ENCODE assay signal across 22 cellular contexts in genomic region chr3:36212291-36212690, GRCh38.
DNase-seq lines count a peak whose midpoint lies in the region; ATAC-seq and TF ChIP-seq lines count a peak whose summit lies in the region.
"Had no signal": no experiment of that assay in that cellular context is flagged by ENCODE, and none has a peak within 500 bp of the region (broad histone marks: within the 10 kb centered on the region; RNA-seq: fewer than 3 reads in every experiment).

No MANE protein-coding gene starts in this region.

- POLR2A ChIA-PET in A673 (lab: Charles Lee; ENCODE audit: low non-redundant PET), result interaction anchor here (1.0 kb wide), 1 partner anchor 18 kb away, joined by 3 read pairs; no protein-coding TSS in a partner anchor

- ATAC-seq in SK-N-SH treated with all-trans-retinoic acid at 6 μM for 48 hours, result peak; percentile 84
- no peak for ATAC-seq in heart right ventricle
- ATAC-seq: left cardiac atrium; mucosa of descending colon; stimulated activated naive B cell treated with anti-CD40 and anti-IgM and Interleukin-4, amounts not matched to agents 10 μg/mL and 1 μg/mL and 100 μg/mL, for 72 hours had no signal

- 75 to 85% methylated on average over 2 of the region's 2 CpGs for WGBS in heart right ventricle, 2 donors

- H3K4me3 ChIP-seq in A673 (ENCODE audit: low read depth, low read length, poor library complexity, severe bottlenecking) (no peak overlapping the region), foreskin fibroblast (ENCODE audit: low read depth in 1 of 2, low read length in 2 of 2) (no peak overlapping the region), heart right ventricle (no peak overlapping the region)
- H3K4me3 ChIP-seq: mucosa of descending colon, spleen, upper lobe of left lung had no signal

- H3K4me1 ChIP-seq in A673 (ENCODE audit: insufficient read depth, low read length, poor library complexity, severe bottlenecking), result peaks cover 11% of the 10 kb centered on the region
- no peaks in the 10 kb centered on the region for H3K4me1 ChIP-seq in heart right ventricle
- H3K4me1 ChIP-seq: Caco-2, spleen, upper lobe of left lung had no signal

- no peaks in the 10 kb centered on the region for H3K27me3 ChIP-seq in A673 (replicated peaks; ENCODE audit: insufficient read depth, low read depth, low read length, poor library complexity)
- no peaks in the 10 kb centered on the region for H3K27me3 ChIP-seq in heart right ventricle
- H3K27me3 ChIP-seq: spleen, upper lobe of left lung had no signal

- CTCF ChIA-PET in A673 (lab: Charles Lee), result no interaction called here

- TF ChIP-seq CTCF in A673 (conservative IDR thresholded peaks at IDR 0.05; ENCODE audit: low read depth, low read length), result no peak
- no peak for TF ChIP-seq CTCF in foreskin fibroblast (IDR thresholded peaks at IDR 0.05; ENCODE audit: low read depth, low read length)
- TF ChIP-seq CTCF in heart right ventricle (IDR thresholded peaks at IDR 0.05), result no peak

- peak; percentile 11 for DNase-seq in A673 (ENCODE audit: low spot score)
- peak; percentile 75 for DNase-seq in GM04504 (ENCODE audit: low read depth)
- DNase-seq in foreskin fibroblast, result peak; percentile 68 to 88
- DNase-seq in NCI-H526 (lab: John Stamatoyannopoulos, UW), result no peak
- DNase-seq in middle frontal gyrus (ENCODE audit: extremely low spot score, low spot score), result no peak
- DNase-seq in NCI-H1092 (lab: John Stamatoyannopoulos, UW), result no peak
- no peak for DNase-seq in heart right ventricle
- DNase-seq: activated B cell treated with CpG ODN at 0.5 μM for 24 hours; amygdala; Caco-2; left cardiac atrium; MM.1S; mucosa of descending colon; NCI-H2081; NCI-H82; occipital lobe; RPMI8226; spleen; stimulated activated naive B cell treated with anti-CD40 and anti-IgM and Interleukin-4, amounts not matched to agents 10 μg/mL and 1 μg/mL and 100 μg/mL, for 72 hours; SW 1271; upper lobe of left lung had no signal

- H3K27ac ChIP-seq in A673 (ENCODE audit: low read depth, low read length, poor library complexity, severe bottlenecking), result no peak overlapping the region
- no peak overlapping the region for H3K27ac ChIP-seq in heart right ventricle
- H3K27ac ChIP-seq: spleen, upper lobe of left lung had no signal

- no TSS peak for BruUV-seq in A673 (replicated peaks; lab: Mats Ljungman, UMichigan)

- no peaks in the 10 kb centered on the region for H3K9me3 ChIP-seq in A673 (ENCODE audit: low read depth, low read length, poor library complexity, severe bottlenecking)
- H3K9me3 ChIP-seq in heart right ventricle, result no peaks in the 10 kb centered on the region
- H3K9me3 ChIP-seq: Caco-2, mucosa of descending colon, spleen, upper lobe of left lung had no signal

- intact Hi-C loops in A673 (cut with micrococcal nuclease; ENCODE audit: unreplicated experiment) (no loop called here), heart right ventricle (cut with DNase I) (no loop called here)

- no peaks in the 10 kb centered on the region for H3K36me3 ChIP-seq in A673 (ENCODE audit: insufficient read depth, low read length, poor library complexity, severe bottlenecking)
- H3K36me3 ChIP-seq in heart right ventricle, result no peaks in the 10 kb centered on the region
- H3K36me3 ChIP-seq: spleen, upper lobe of left lung had no signal

TF ChIP-seq in SK-N-SH treated with all-trans-retinoic acid at 6 μM for 48 hours, 23 proteins besides CTCF, POLR2A, EP300 and RAD21:
- TF ChIP-seq, protein P1, sequence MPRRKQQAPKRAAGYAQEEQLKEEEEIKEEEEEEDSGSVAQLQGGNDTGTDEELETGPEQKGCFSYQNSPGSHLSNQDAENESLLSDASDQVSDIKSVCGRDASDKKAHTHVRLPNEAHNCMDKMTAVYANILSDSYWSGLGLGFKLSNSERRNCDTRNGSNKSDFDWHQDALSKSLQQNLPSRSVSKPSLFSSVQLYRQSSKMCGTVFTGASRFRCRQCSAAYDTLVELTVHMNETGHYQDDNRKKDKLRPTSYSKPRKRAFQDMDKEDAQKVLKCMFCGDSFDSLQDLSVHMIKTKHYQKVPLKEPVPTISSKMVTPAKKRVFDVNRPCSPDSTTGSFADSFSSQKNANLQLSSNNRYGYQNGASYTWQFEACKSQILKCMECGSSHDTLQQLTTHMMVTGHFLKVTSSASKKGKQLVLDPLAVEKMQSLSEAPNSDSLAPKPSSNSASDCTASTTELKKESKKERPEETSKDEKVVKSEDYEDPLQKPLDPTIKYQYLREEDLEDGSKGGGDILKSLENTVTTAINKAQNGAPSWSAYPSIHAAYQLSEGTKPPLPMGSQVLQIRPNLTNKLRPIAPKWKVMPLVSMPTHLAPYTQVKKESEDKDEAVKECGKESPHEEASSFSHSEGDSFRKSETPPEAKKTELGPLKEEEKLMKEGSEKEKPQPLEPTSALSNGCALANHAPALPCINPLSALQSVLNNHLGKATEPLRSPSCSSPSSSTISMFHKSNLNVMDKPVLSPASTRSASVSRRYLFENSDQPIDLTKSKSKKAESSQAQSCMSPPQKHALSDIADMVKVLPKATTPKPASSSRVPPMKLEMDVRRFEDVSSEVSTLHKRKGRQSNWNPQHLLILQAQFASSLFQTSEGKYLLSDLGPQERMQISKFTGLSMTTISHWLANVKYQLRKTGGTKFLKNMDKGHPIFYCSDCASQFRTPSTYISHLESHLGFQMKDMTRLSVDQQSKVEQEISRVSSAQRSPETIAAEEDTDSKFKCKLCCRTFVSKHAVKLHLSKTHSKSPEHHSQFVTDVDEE (CRISPR knock-in tag; IDR thresholded peaks at IDR 0.05), result no peak

Comparison
In these comparisons a context has a peak if more than half of its experiments do, and no peak if none do; other contexts are left out.
1. DNase-seq: peak in A673 (single experiment), GM04504 (single experiment) and foreskin fibroblast (2 of 2); none in NCI-H526 (0 of 2), middle frontal gyrus (single experiment), NCI-H1092 (single experiment) and heart right ventricle (0 of 2).